Comparison of ENCODE assay signal across 11 cellular contexts in genomic region chr12:115135800-115136211, GRCh38.
DNase-seq lines count a peak whose midpoint lies in the region; ATAC-seq and TF ChIP-seq lines count a peak whose summit lies in the region.
"Had no signal": no experiment of that assay in that cellular context is flagged by ENCODE, and none has a peak within 500 bp of the region (broad histone marks: within the 10 kb centered on the region; RNA-seq: fewer than 3 reads in every experiment).

No MANE protein-coding gene starts in this region.

- intact Hi-C loops in heart left ventricle (cut with DNase I), result loop anchor here in 1 of 10 donors (5.0 kb wide), 1 partner anchor 454 kb away; the partner anchor contains the start of gene TBX3
- intact Hi-C loops in psoas muscle (cut with DNase I), result no loop called here

- no peak for TF ChIP-seq CTCF in heart left ventricle (IDR thresholded peaks at IDR 0.05)
- no peak for TF ChIP-seq CTCF in psoas muscle (IDR thresholded peaks at IDR 0.05)
- TF ChIP-seq CTCF in omental fat pad (IDR thresholded peaks at IDR 0.05), result no peak

- H3K4me1 ChIP-seq in heart left ventricle (peaks cover 0 to 13% (median 0%) of the 10 kb centered on the region in 12 donors), psoas muscle (no peaks in the 10 kb centered on the region)

- H3K27me3 ChIP-seq in heart left ventricle (no peaks in the 10 kb centered on the region), psoas muscle (ENCODE audit: insufficient read depth in 3 of 3, low read length in 2 of 3) (no peaks in the 10 kb centered on the region)

- TF ChIP-seq POLR2A in heart left ventricle (IDR thresholded peaks at IDR 0.05) (no peak), erythroblast (IDR thresholded peaks at IDR 0.05; ENCODE audit: low read length) (no peak)

- DNase-seq in DMS79 (lab: John Stamatoyannopoulos, UW) (peak; percentile 99), SK-MEL-5 (ENCODE audit: low read depth, low spot score) (peak; percentile 54), heart left ventricle (peak; percentile 35 to 90 (median 74)), psoas muscle (peak; percentile 19 to 57), omental fat pad (ENCODE audit: low spot score) (no peak), erythroblast (lab: John Stamatoyannopoulos, UW) (no peak)
- DNase-seq: DMS53, natural killer cell, PC-9 had no signal

- in situ Hi-C loops in SK-MEL-5 (cut with HindIII; ENCODE audit: low pct_unique_long_range_greater_than_20kb, low sequenced_read_pairs), result no loop called here

- 18 to 25% (median 23%) methylated on average over 8 of the region's 8 CpGs for WGBS in heart left ventricle, 4 donors
- WGBS in psoas muscle, 3 donors, result 8 to 20% (median 12%) methylated on average over 8 of the region's 8 CpGs

- ATAC-seq in heart left ventricle, result peak; percentile 69 to 98 (median 96)
- peak; percentile 35 to 49 (median 48) for ATAC-seq in psoas muscle
- no peak for ATAC-seq in GM18870 (IDR thresholded peaks at IDR 0.05; ENCODE audit: unreplicated experiment)
- no peak for ATAC-seq in GM19395 (IDR thresholded peaks at IDR 0.05; ENCODE audit: unreplicated experiment)
- no peak for ATAC-seq in omental fat pad (ENCODE audit: low FRiP score)
- ATAC-seq: natural killer cell had no signal

- peak overlapping the region in 3 of 12 donors; percentile 27 to 35 (median 30) for H3K27ac ChIP-seq in heart left ventricle
- H3K27ac ChIP-seq in psoas muscle, result no peak overlapping the region
- H3K27ac ChIP-seq: PC-9 had no signal

- peaks cover 0 to 5% (median 0%) of the 10 kb centered on the region in 12 donors for H3K9me3 ChIP-seq in heart left ventricle
- no peaks in the 10 kb centered on the region for H3K9me3 ChIP-seq in psoas muscle

- H3K4me3 ChIP-seq in heart left ventricle (no peak overlapping the region), psoas muscle (no peak overlapping the region)
- H3K4me3 ChIP-seq: PC-9 had no signal

- H3K36me3 ChIP-seq in heart left ventricle, result no peaks in the 10 kb centered on the region
- H3K36me3 ChIP-seq in psoas muscle (ENCODE audit: insufficient read depth in 1 of 2, low read depth in 1 of 2), result no peaks in the 10 kb centered on the region

Comparison
In these comparisons a context has a peak if more than half of its experiments do, and no peak if none do; other contexts are left out.
1. DNase-seq: peak in DMS79 (single experiment), SK-MEL-5 (single experiment), heart left ventricle (5 of 5) and psoas muscle (2 of 2); none in omental fat pad (single experiment) and erythroblast (0 of 2).
2. ATAC-seq: peak in heart left ventricle (4 of 4) and psoas muscle (4 of 4); none in GM18870 (single experiment), GM19395 (single experiment) and omental fat pad (single experiment).